ENCODE assay signal across 24 cellular contexts in genomic region chr22:31764785-31765184, GRCh38.
"Had no signal": no experiment of that assay in that cellular context is flagged by ENCODE, and none has a peak within 500 bp of the region (broad histone marks: within the 10 kb centered on the region; RNA-seq: fewer than 3 reads in every experiment).

No MANE protein-coding gene starts in this region.

- H3K27ac Mint-ChIP-seq: endodermal cell; immature natural killer cell; naive thymus-derived CD4-positive, alpha-beta T cell; stimulated activated memory B cell treated with anti-CD40 and anti-IgM and Interleukin-4, amounts not matched to agents 10 μg/mL and 1 μg/mL and 100 μg/mL, for 72 hours had no signal

- H3K9me3 ChIP-seq: colonic mucosa, esophagus muscularis mucosa, gastroesophageal sphincter, left ventricle myocardium inferior, lower lobe of right lung, neutrophil, spleen, stomach, thoracic aorta, transverse colon had no signal

- H3K36me3 ChIP-seq: colonic mucosa had no signal

- ATAC-seq: gastroesophageal sphincter; left cardiac atrium; lower lobe of right lung; naive thymus-derived CD4-positive, alpha-beta T cell; sciatic nerve; stimulated activated memory B cell treated with anti-CD40 and anti-IgM and Interleukin-4, amounts not matched to agents 10 μg/mL and 1 μg/mL and 100 μg/mL, for 72 hours had no signal

- H3K4me1 Mint-ChIP-seq: endodermal cell had no signal

- H3K4me3 ChIP-seq: colonic mucosa, esophagus muscularis mucosa, gastroesophageal sphincter, left ventricle myocardium inferior, lower lobe of right lung, spleen, stomach, thoracic aorta, transverse colon had no signal

- H3K4me3 Mint-ChIP-seq: endodermal cell; immature natural killer cell; naive thymus-derived CD4-positive, alpha-beta T cell; stimulated activated memory B cell treated with anti-CD40 and anti-IgM and Interleukin-4, amounts not matched to agents 10 μg/mL and 1 μg/mL and 100 μg/mL, for 72 hours had no signal

- H3K27ac ChIP-seq: colonic mucosa, esophagus muscularis mucosa, gastroesophageal sphincter, left ventricle myocardium inferior, lower lobe of right lung, neutrophil, spleen, stomach, thoracic aorta, transverse colon had no signal

- H3K4me1 ChIP-seq: colonic mucosa, esophagus muscularis mucosa, gastroesophageal sphincter, left ventricle myocardium inferior, lower lobe of right lung, spleen, stomach, transverse colon had no signal

- H3K27me3 Mint-ChIP-seq: naive thymus-derived CD4-positive, alpha-beta T cell; stimulated activated memory B cell treated with anti-CD40 and anti-IgM and Interleukin-4, amounts not matched to agents 10 μg/mL and 1 μg/mL and 100 μg/mL, for 72 hours had no signal

- FAIRE-seq: kidney had no signal

- H3K27me3 ChIP-seq: colonic mucosa, esophagus muscularis mucosa, gastroesophageal sphincter, neutrophil, spleen, stomach, transverse colon had no signal

- DNase-seq: colonic mucosa; effector CD4-positive, alpha-beta T cell; endodermal cell; foreskin fibroblast; immature natural killer cell; kidney; left cardiac atrium; left ventricle myocardium inferior; lower lobe of right lung; naive thymus-derived CD4-positive, alpha-beta T cell; posterior cingulate gyrus; spleen; stimulated activated CD4-positive, alpha-beta T cell treated with anti-CD3 and anti-CD28 coated beads, Interleukin-15, amount 100 ng/mL, for 24 hours; stimulated activated CD4-positive, alpha-beta T cell treated with anti-CD3 and anti-CD28 coated beads, Interleukin-1b, Interleukin-23, amount 100 ng/mL, for 48 hours; stimulated activated CD4-positive, alpha-beta T cell treated with anti-CD3 and anti-CD28 coated beads, Interleukin-4, amount 100 ng/mL, for 24 hours; stomach; substantia nigra; transverse colon had no signal

- H3K9me3 Mint-ChIP-seq: endodermal cell; immature natural killer cell; naive thymus-derived CD4-positive, alpha-beta T cell; stimulated activated memory B cell treated with anti-CD40 and anti-IgM and Interleukin-4, amounts not matched to agents 10 μg/mL and 1 μg/mL and 100 μg/mL, for 72 hours had no signal
